Comparison of ENCODE assay signal across 17 cellular contexts in genomic region chr17:48873696-48874443, GRCh38. TPM values are rescaled to one million over a fixed set of nuclear protein-coding genes. Genes with fewer than 3 reads are reported as not detected.
DNase-seq lines count a peak whose midpoint lies in the region; ATAC-seq and TF ChIP-seq lines count a peak whose summit lies in the region.
"Had no signal": no experiment of that assay in that cellular context is flagged by ENCODE, and none has a peak within 500 bp of the region (broad histone marks: within the 10 kb centered on the region; RNA-seq: fewer than 3 reads in every experiment).

No MANE protein-coding gene starts in this region.

- TF ChIP-seq CTCF in heart left ventricle (IDR thresholded peaks at IDR 0.05) (no peak), colonic mucosa (IDR thresholded peaks at IDR 0.05) (no peak), mesothelial cell of epicardium (IDR thresholded peaks at IDR 0.05; ENCODE audit: unreplicated experiment) (no peak), type B pancreatic cell (conservative IDR thresholded peaks at IDR 0.05) (no peak)

- H3K4me3 Mint-ChIP-seq in mesothelial cell of epicardium (no peak overlapping the region), type B pancreatic cell (peak overlapping the region; percentile 33)
- H3K4me3 Mint-ChIP-seq: activated T-helper 17 cell treated with anti-CD3 and anti-CD28 coated beads, Interleukin-2, amount 50 U/mL, for 72 hours had no signal

- H3K4me3 ChIP-seq in heart left ventricle (no peak overlapping the region), colonic mucosa (no peak overlapping the region)

- H3K27ac Mint-ChIP-seq in mesothelial cell of epicardium (peak overlapping the region; percentile 31), type B pancreatic cell (peak overlapping the region; percentile 58)
- H3K27ac Mint-ChIP-seq: activated T-helper 17 cell treated with anti-CD3 and anti-CD28 coated beads, Interleukin-2, amount 50 U/mL, for 72 hours had no signal

- H3K36me3 ChIP-seq in heart left ventricle = no peaks in the 10 kb centered on the region
- no peaks in the 10 kb centered on the region for H3K36me3 ChIP-seq in colonic mucosa

- H3K4me1 ChIP-seq in heart left ventricle = peaks cover 8 to 51% (median 40%) of the 10 kb centered on the region in 12 donors
- peaks cover 24% of the 10 kb centered on the region for H3K4me1 ChIP-seq in colonic mucosa

- H3K27ac ChIP-seq in heart left ventricle (peak overlapping the region; percentile 31 to 78 (median 69)), colonic mucosa (peak overlapping the region; percentile 88), substantia nigra (ENCODE audit: low read depth, low read length, poor library complexity, severe bottlenecking) (no peak overlapping the region)
- H3K27ac ChIP-seq: C4-2B had no signal

- H3K36me3 Mint-ChIP-seq in mesothelial cell of epicardium (no peaks in the 10 kb centered on the region), type B pancreatic cell (no peaks in the 10 kb centered on the region)

- H3K27me3 ChIP-seq in heart left ventricle (no peaks in the 10 kb centered on the region), colonic mucosa (no peaks in the 10 kb centered on the region)

- H3K9me3 ChIP-seq in heart left ventricle = no peaks in the 10 kb centered on the region
- no peaks in the 10 kb centered on the region for H3K9me3 ChIP-seq in colonic mucosa

- ATAC-seq in heart left ventricle = no peak
- ATAC-seq in GM18502 (IDR thresholded peaks at IDR 0.05; ENCODE audit: poor library complexity, unreplicated experiment) = no peak
- ATAC-seq: activated T-helper 17 cell treated with anti-CD3 and anti-CD28 coated beads, Interleukin-2, amount 50 U/mL, for 72 hours had no signal

- TF ChIP-seq POLR2A in heart left ventricle (IDR thresholded peaks at IDR 0.05) = no peak

- intact Hi-C loops in heart left ventricle (cut with DNase I) = loop anchor here in 1 of 10 donors (2.0 kb wide), 1 partner anchor 33 kb away; no protein-coding TSS in a partner anchor
- intact Hi-C loops in cardiac septum (cut with DNase I) = no loop called here
- intact Hi-C loops in colonic mucosa (cut with DNase I) = loop anchor here (5.0 kb wide), 1 partner anchor 62 kb away; no protein-coding TSS in a partner anchor

- WGBS in heart left ventricle, 4 donors = 50 to 60% (median 55%) methylated on average over 5 of the region's 5 CpGs

- DNase-seq in heart left ventricle (no peak), cardiac septum (ENCODE audit: low spot score) (no peak), colonic mucosa (no peak), mesothelial cell of epicardium (ENCODE audit: low spot score in 2 of 2, unreplicated experiment in 2 of 2) (no peak), type B pancreatic cell (ENCODE audit: extremely low spot score, unreplicated experiment) (no peak), activated gamma-delta T cell (lab: John Stamatoyannopoulos, UW) (no peak), substantia nigra (lab: John Stamatoyannopoulos, UW) (no peak)
- DNase-seq: 8988T; activated CD4-positive, alpha-beta T cell treated with anti-CD3 and anti-CD28 coated beads for 1 hour; dermis blood vessel endothelial cell; DMS 273 treated with DMSO at 0.1 percent for 48 hours; NCI-H1417 treated with DMSO at 0.1 percent for 48 hours; T1000 had no signal

- H3K9me3 Mint-ChIP-seq in mesothelial cell of epicardium (no peaks in the 10 kb centered on the region), type B pancreatic cell (no peaks in the 10 kb centered on the region)
- H3K9me3 Mint-ChIP-seq: activated T-helper 17 cell treated with anti-CD3 and anti-CD28 coated beads, Interleukin-2, amount 50 U/mL, for 72 hours had no signal

- H3K27me3 Mint-ChIP-seq in mesothelial cell of epicardium (ENCODE audit: low read depth) (peaks cover 8% of the 10 kb centered on the region), type B pancreatic cell (peaks cover 4% of the 10 kb centered on the region)

- H3K4me1 Mint-ChIP-seq in mesothelial cell of epicardium (peaks cover 15% of the 10 kb centered on the region), type B pancreatic cell (ENCODE audit: unreplicated experiment) (peaks cover 42% of the 10 kb centered on the region)
- H3K4me1 Mint-ChIP-seq: activated T-helper 17 cell treated with anti-CD3 and anti-CD28 coated beads, Interleukin-2, amount 50 U/mL, for 72 hours had no signal

- H3K9ac ChIP-seq in colonic mucosa (ENCODE audit: low read depth in 2 of 2, low read length in 2 of 2) = peak overlapping the region in 1 of 2 donors; percentile 53

RNA-seq across cellular contexts. Expression of gene ATP5MC1, which starts 18.7 kb away (rescaled TPM):
- 1,000 to 10,000 TPM in 1 of 9 donors, 100 to 1,000 TPM in 8; 225 to 1,147 (median 370) TPM for total RNA-seq in heart left ventricle
- polyA plus RNA-seq in heart left ventricle = 1,000 to 10,000 TPM in 1 of 2 donors, 100 to 1,000 TPM in 1; 638 to 1,709 TPM
- 283 TPM for total RNA-seq in cardiac septum
- 100 to 1,000 TPM; 200 to 341 TPM for total RNA-seq in colonic mucosa
- 45.1 to 48.7 TPM (median 48.0 TPM) in 3 replicates for total RNA-seq in mesothelial cell of epicardium
- total RNA-seq in type B pancreatic cell (ENCODE audit: low replicate concordance) = 91.5 and 92.2 TPM in 2 replicates

RNA-seq across cellular contexts. Expression of gene UBE2Z, which starts 34.3 kb away (rescaled TPM):
- total RNA-seq in heart left ventricle (10 to 100 TPM; 31.1 to 59.0 (median 41.0) TPM), cardiac septum (46.1 TPM), colonic mucosa (10 to 100 TPM; 68.1 to 68.8 TPM), mesothelial cell of epicardium (85.8 to 89.8 TPM (median 88.1 TPM) in 3 replicates), type B pancreatic cell (ENCODE audit: low replicate concordance) (72.1 and 78.0 TPM in 2 replicates)
- polyA plus RNA-seq in heart left ventricle = 10 to 100 TPM; 19.3 to 56.8 TPM

RNA-seq across cellular contexts. Expression of gene CALCOCO2, which starts 43.0 kb away (rescaled TPM):
- total RNA-seq in heart left ventricle (100 to 1,000 TPM; 174 to 322 (median 272) TPM), cardiac septum (163 TPM), colonic mucosa (100 to 1,000 TPM; 187 to 232 TPM), mesothelial cell of epicardium (55.2 to 56.6 TPM (median 56.6 TPM) in 3 replicates), type B pancreatic cell (ENCODE audit: low replicate concordance) (74.5 and 99.7 TPM in 2 replicates)
- 100 to 1,000 TPM; 102 to 122 TPM for polyA plus RNA-seq in heart left ventricle

RNA-seq across cellular contexts. Expression of gene TTLL6, which starts 56.8 kb away (rescaled TPM):
- under 1 TPM in 1 of 9 donors, not detected in 8; 0.55 TPM for total RNA-seq in heart left ventricle
- polyA plus RNA-seq in heart left ventricle = under 1 TPM; 0.07 to 0.15 TPM
- not detected for total RNA-seq in cardiac septum
- total RNA-seq in colonic mucosa = 10 to 100 TPM in 1 of 2 donors, 1 to 10 TPM in 1; 8.2 to 18.7 TPM
- not detected in 3 replicates for total RNA-seq in mesothelial cell of epicardium
- total RNA-seq in type B pancreatic cell (ENCODE audit: low replicate concordance) = 2.8 and 3.5 TPM in 2 replicates
- total RNA-seq: activated T-helper 17 cell treated with anti-CD3 and anti-CD28 coated beads, Interleukin-2, amount 50 U/mL, for 72 hours; dermis blood vessel endothelial cell; mesenteric fat pad had no signal
